In genomic region chr12:51488281-51488680, GRCh38 we compare ENCODE assay signal across 5 cellular contexts.
"Had no signal": no experiment of that assay in that cellular context is flagged by ENCODE, and none has a peak within 500 bp of the region (broad histone marks: within the 10 kb centered on the region; RNA-seq: fewer than 3 reads in every experiment).

No MANE protein-coding gene starts in this region.

- DNase-seq: H9, HCEC 1CT, KG1 had no signal

- H3K4me3 ChIP-seq: GM23338, K562 had no signal
